In genomic region chr6:137951064-137951597, GRCh38 we compare ENCODE assay signal across 12 cellular contexts.
A peak's percentile ranks its signal among the peaks of the same experiment; 100 is the strongest.
DNase-seq lines count a peak whose midpoint lies in the region; ATAC-seq, FAIRE-seq and TF ChIP-seq lines count a peak whose summit lies in the region.
"Had no signal": no experiment of that assay in that cellular context is flagged by ENCODE, and none has a peak within 500 bp of the region (broad histone marks: within the 10 kb centered on the region; RNA-seq: fewer than 3 reads in every experiment).

No MANE protein-coding gene starts in this region.

- ATAC-seq in GM21423 (IDR thresholded peaks at IDR 0.05; ENCODE audit: unreplicated experiment) (peak; percentile 59), HG03354 (IDR thresholded peaks at IDR 0.05; ENCODE audit: poor library complexity, severe bottlenecking, unreplicated experiment) (peak; percentile 60), K562 (no peak)
- ATAC-seq: Panc1 had no signal

- WGBS in K562 (ENCODE audit: insufficient coverage, low coverage, missing lambda C conversion rate): 45% methylated on average over 3 of the region's 3 CpGs
- WGBS in prostate gland: 93% methylated on average over 3 of the region's 3 CpGs

- intact Hi-C loops in K562 (cut with micrococcal nuclease) (no loop called here), prostate gland (cut with DNase I) (no loop called here)

- no peak for TF ChIP-seq EP300 in K562 (IDR thresholded peaks at IDR 0.05; ENCODE audit: low read length)

- in situ Hi-C loops in K562 (cut with MboI) (no loop called here), KBM-7 (cut with MboI; ENCODE audit: low pct_unique_long_range_greater_than_20kb, low sequenced_read_pairs) (no loop called here)

- H3K9me3 ChIP-seq in K562 (replicated peaks; ENCODE audit: control insufficient read depth, insufficient read depth, low read depth, low read length) (no peaks in the 10 kb centered on the region), prostate gland (no peaks in the 10 kb centered on the region)

- H4K20me1 ChIP-seq in K562 (replicated peaks; ENCODE audit: control insufficient read depth, insufficient read depth, low read length): no peaks in the 10 kb centered on the region

- CTCF ChIA-PET in K562 (lab: Yijun Ruan, JAX; ENCODE audit: low intra/inter-chr PET ratio): no interaction called here

- no TSS peak for BruUV-seq in K562 (replicated peaks; lab: Mats Ljungman, UMichigan)

- peaks cover 2% of the 10 kb centered on the region; the same call in 2 of the 3 replicates for H3K79me2 ChIP-seq in K562 (ENCODE audit: control insufficient read depth, insufficient read depth, low read length)

- H3K4me3 ChIP-seq in K562 (no peak overlapping the region), prostate gland (no peak overlapping the region)

- TF ChIP-seq RAD21 in K562 (CRISPR knock-in tag; conservative IDR thresholded peaks at IDR 0.05 in 1 of 2, IDR thresholded peaks at IDR 0.05 in 1 of 2): no peak

- DNase-seq in GM12891 (ENCODE audit: insufficient read length, low spot score): no peak
- no peak for DNase-seq in K562 (ENCODE audit: extremely low read depth in 1 of 4, low spot score in 3 of 4)
- DNase-seq in KBM-7: no peak
- no peak for DNase-seq in T-helper 9 cell
- no peak for DNase-seq in HuH-7.5 (ENCODE audit: low spot score)
- no peak for DNase-seq in prostate gland (ENCODE audit: low spot score)
- DNase-seq: aorta, kidney glomerular epithelial cell had no signal

- H3K9me1 ChIP-seq in K562 (ENCODE audit: control insufficient read depth, insufficient read depth, low read length): no peaks in the 10 kb centered on the region

- H3K4me1 ChIP-seq in K562 (replicated peaks in 1 of 2; ENCODE audit: control insufficient read depth in 2 of 2, insufficient read depth in 2 of 2, low read length in 2 of 2): peaks cover 0 to 11% of the 10 kb centered on the region in 2 experiments; a peak in 2 of 5 replicates
- H3K4me1 ChIP-seq in prostate gland (replicated peaks): no peaks in the 10 kb centered on the region

- no peaks in the 10 kb centered on the region for H3K36me3 ChIP-seq in K562 (ENCODE audit: control insufficient read depth, insufficient read depth, low read length)
- no peaks in the 10 kb centered on the region for H3K36me3 ChIP-seq in prostate gland

- TF ChIP-seq POLR2A in GM12891 (IDR thresholded peaks at IDR 0.05; ENCODE audit: low read depth, low read length) (no peak), K562 (conservative IDR thresholded peaks at IDR 0.05) (no peak), prostate gland (IDR thresholded peaks at IDR 0.05) (no peak)

- H3K4me2 ChIP-seq in K562 (ENCODE audit: insufficient read depth, low read length): no peak overlapping the region

- FAIRE-seq in GM12891 (lab: Jason Lieb, UNC) (peak; percentile 81), K562 (lab: Jason Lieb, UNC) (no peak)

- no peak overlapping the region for H2AFZ ChIP-seq in K562 (ENCODE audit: low read depth, low read length)

- TF ChIP-seq CTCF in K562 (IDR thresholded peaks at IDR 0.05 in 2 of 3, conservative IDR thresholded peaks at IDR 0.05 in 1 of 3; ENCODE audit: insufficient read depth in 2 of 3, low read depth in 1 of 3, low read length in 3 of 3) (peak in 2 of 3 experiments; percentile 13 to 15; a peak in 1 of 6 replicates), prostate gland (IDR thresholded peaks at IDR 0.05) (no peak)

- H3K9ac ChIP-seq in K562 (ENCODE audit: insufficient read depth in 1 of 2, low read depth in 2 of 2, low read length in 2 of 2): peak overlapping the region in 1 of 2 experiments; percentile 14; a peak in 1 of 4 replicates

- no peaks in the 10 kb centered on the region for H3K27me3 ChIP-seq in K562 (ENCODE audit: control insufficient read depth in 2 of 2, insufficient read depth in 2 of 2, low read length in 2 of 2)
- H3K27me3 ChIP-seq in prostate gland (replicated peaks; ENCODE audit: insufficient read depth): no peaks in the 10 kb centered on the region

- H3K27ac ChIP-seq in K562 (ENCODE audit: extremely low read depth, low read depth, low read length): no peak overlapping the region
- H3K27ac ChIP-seq in prostate gland: no peak overlapping the region
- H3K27ac ChIP-seq: C4-2B had no signal

- POLR2A ChIA-PET in K562 (lab: Yijun Ruan, JAX): interaction anchor here (1.0 to 2.4 kb wide), 2 partner anchors 12 to 17 kb away, joined by 5 to 13 read pairs; no protein-coding TSS in a partner anchor

TF ChIP-seq in GM12891, 5 proteins besides CTCF, POLR2A, EP300 and RAD21:
- TF ChIP-seq SPI1 (IDR thresholded peaks at IDR 0.05; ENCODE audit: low read depth, low read length) (peak; percentile 91), POLR2AphosphoS5 (IDR thresholded peaks at IDR 0.05; ENCODE audit: low read depth, low read length) (no peak)

TF ChIP-seq in K562, 482 proteins besides CTCF, POLR2A, EP300 and RAD21 (continues in another document):
- TF ChIP-seq NCOA1 (IDR thresholded peaks at IDR 0.05; ENCODE audit: low read depth) (no peak), TAL1 (IDR thresholded peaks at IDR 0.05) (no peak), RFX1 (IDR thresholded peaks at IDR 0.05) (no peak), HOMEZ (CRISPR knock-in tag; IDR thresholded peaks at IDR 0.05) (no peak), STAT6 (CRISPR knock-in tag; IDR thresholded peaks at IDR 0.05) (no peak), HDGF (IDR thresholded peaks at IDR 0.05) (no peak), ZBTB1 (CRISPR knock-in tag; IDR thresholded peaks at IDR 0.05; ENCODE audit: borderline replicate concordance, low read depth) (no peak), GTF2B (IDR thresholded peaks at IDR 0.05; ENCODE audit: extremely low read depth, insufficient read length) (no peak), ARNT (IDR thresholded peaks at IDR 0.05) (no peak), HDAC8 (tag; IDR thresholded peaks at IDR 0.05) (no peak), RBM25 (IDR thresholded peaks at IDR 0.05; ENCODE audit: low read depth, low read length, severe bottlenecking) (no peak)

Comparison
In these comparisons a context has a peak if more than half of its experiments do, and no peak if none do; other contexts are left out.
1. CTCF ChIP-seq: peak in K562 (2 of 3); none in prostate gland (0 of 4).